In the genomic region with DNA sequence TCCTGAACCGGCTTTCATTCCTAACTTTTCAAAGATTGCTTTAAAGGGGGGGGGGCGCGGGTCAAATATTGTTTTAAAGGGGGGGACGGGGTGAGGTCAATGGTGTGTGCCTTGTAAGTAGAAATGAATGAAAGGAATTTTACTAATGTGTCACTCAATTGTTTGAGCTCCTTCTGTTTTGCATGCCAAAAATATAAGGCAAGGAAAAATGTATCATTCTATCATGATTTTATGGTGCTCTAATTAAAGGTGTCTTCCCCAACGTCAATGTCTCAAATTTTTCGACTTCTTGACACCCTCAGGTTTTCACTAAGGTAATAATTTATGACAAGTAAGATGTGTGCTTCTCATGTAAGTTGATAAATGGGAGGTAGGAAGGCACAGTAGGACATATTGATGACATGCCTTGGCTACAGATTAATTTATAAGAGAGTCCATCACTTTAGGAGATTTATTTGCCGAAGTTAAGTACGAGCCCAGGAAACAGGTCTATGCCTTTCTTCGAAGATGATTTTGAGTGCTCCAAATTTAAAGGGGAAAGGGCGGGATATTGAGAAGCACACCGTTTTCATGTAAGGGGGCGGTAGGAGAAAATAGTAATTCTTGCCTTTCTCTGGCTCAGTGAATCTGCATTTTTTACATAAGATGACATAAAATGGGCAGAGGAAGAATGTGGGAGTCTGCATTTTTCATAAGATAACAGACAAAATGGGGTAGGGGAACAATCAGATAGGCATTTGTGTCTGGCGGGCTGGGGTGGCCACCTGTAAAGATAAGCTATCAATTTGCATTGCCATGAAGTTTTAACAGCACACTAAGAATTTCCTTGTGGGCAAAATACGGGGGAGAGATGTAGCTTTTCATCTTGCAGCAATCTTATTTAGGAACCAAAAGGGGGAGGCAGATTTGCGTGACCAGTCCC, we compare ENCODE assay signal across 8 cellular contexts. TPM values are rescaled to one million over a fixed set of nuclear protein-coding genes. Genes with fewer than 3 reads are reported as not detected.
DNase-seq lines count a peak whose midpoint lies in the region; ATAC-seq lines count a peak whose summit lies in the region.

No MANE protein-coding gene starts in this region.

- H3K36me3 ChIP-seq in CD4-positive, alpha-beta memory T cell (ENCODE audit: insufficient read depth, low read length) = no peaks in the 10 kb centered on the region
- peaks cover 6% of the 10 kb centered on the region for H3K36me3 ChIP-seq in NT2/D1 (ENCODE audit: insufficient read depth, insufficient read length, low read length)
- H3K36me3 ChIP-seq in neuronal stem cell (replicated peaks in 1 of 2; ENCODE audit: control insufficient read depth in 2 of 2, insufficient read depth in 2 of 2, low read length in 2 of 2) = peaks cover 0 to 7% of the 10 kb centered on the region in 2 donors

- no peaks in the 10 kb centered on the region for H3K9me3 ChIP-seq in CD4-positive, alpha-beta memory T cell (ENCODE audit: control insufficient read depth in 1 of 2, low read length in 2 of 2)
- H3K9me3 ChIP-seq in NT2/D1 (ENCODE audit: insufficient read depth, low read length) (no peaks in the 10 kb centered on the region; the same call in 1 of the 2 replicates), neuronal stem cell (replicated peaks in 1 of 2; ENCODE audit: control insufficient read depth in 2 of 2, insufficient read depth in 1 of 2, low read depth in 1 of 2, low read length in 2 of 2) (no peaks in the 10 kb centered on the region)

- POLR2A ChIA-PET in CD4-positive, alpha-beta memory T cell (lab: Charles Lee; ENCODE audit: partially characterized antibody) = interaction anchor here (0.9 to 3.8 kb wide), 13 partner anchors 10 to 148 kb away, joined by 3 to 134 read pairs (median 6); a partner anchor contains a TSS

- H2BK120ac ChIP-seq in neuronal stem cell (ENCODE audit: low read depth, low read length) = no peak overlapping the region

- peak in 4 of 5 donors; percentile 1 to 11 (median 5) for DNase-seq in CD4-positive, alpha-beta memory T cell
- no peak for DNase-seq in NT2/D1 (ENCODE audit: low read depth, low spot score)
- DNase-seq in effector memory CD8-positive, alpha-beta T cell = no peak
- no peak for DNase-seq in neuronal stem cell (ENCODE audit: low spot score)
- DNase-seq in SKM-1 treated with dmso at 0.1 percent for 144 hours (lab: John Stamatoyannopoulos, UW; ENCODE audit: unreplicated experiment) = no peak
- DNase-seq in NCI-H82 (lab: John Stamatoyannopoulos, UW) = no peak

- no peak overlapping the region for H3K4ac ChIP-seq in neuronal stem cell (ENCODE audit: low read length)

- no peak for ATAC-seq in effector memory CD8-positive, alpha-beta T cell (replicated peaks)
- no peak for ATAC-seq in GM19035 (IDR thresholded peaks at IDR 0.05; ENCODE audit: unreplicated experiment)
- ATAC-seq in GM21381 (IDR thresholded peaks at IDR 0.05; ENCODE audit: unreplicated experiment) = no peak

- CTCF ChIA-PET in CD4-positive, alpha-beta memory T cell (lab: Charles Lee; ENCODE audit: partially characterized antibody) = interaction anchor here (1.2 to 3.6 kb wide), 9 partner anchors 11 to 141 kb away, joined by 3 to 29 read pairs (median 5); a partner anchor contains a TSS

- peaks cover 0 to 19% of the 10 kb centered on the region in 2 donors for H3K36me3 Mint-ChIP-seq in CD4-positive, alpha-beta memory T cell
- H3K36me3 Mint-ChIP-seq in effector memory CD8-positive, alpha-beta T cell (ENCODE audit: insufficient read depth) = peaks cover 17% of the 10 kb centered on the region

- H3K9me3 Mint-ChIP-seq in CD4-positive, alpha-beta memory T cell = no peaks in the 10 kb centered on the region
- H3K9me3 Mint-ChIP-seq in effector memory CD8-positive, alpha-beta T cell = no peaks in the 10 kb centered on the region

- H2BK12ac ChIP-seq in neuronal stem cell (ENCODE audit: low read length) = no peak overlapping the region

- no peak overlapping the region for H4K8ac ChIP-seq in neuronal stem cell (ENCODE audit: low read depth, low read length)

- H2BK15ac ChIP-seq in neuronal stem cell (ENCODE audit: low read length) = no peak overlapping the region

- H3K27ac ChIP-seq in CD4-positive, alpha-beta memory T cell (ENCODE audit: low read depth, low read length) = peak overlapping the region; percentile 95
- H3K27ac ChIP-seq in neuronal stem cell (replicated peaks; ENCODE audit: low read length) = no peak overlapping the region

- intact Hi-C loops in CD4-positive, alpha-beta memory T cell (cut with micrococcal nuclease) = loop anchor here (1.0 kb wide), 6 partner anchors 13 to 259 kb away; a partner anchor contains a TSS

- no peaks in the 10 kb centered on the region for H3K27me3 ChIP-seq in CD4-positive, alpha-beta memory T cell (ENCODE audit: insufficient read depth, low read length)
- H3K27me3 ChIP-seq in NT2/D1 (ENCODE audit: insufficient read depth, insufficient read length) (peaks cover 3% of the 10 kb centered on the region), neuronal stem cell (ENCODE audit: control insufficient read depth in 3 of 3, insufficient read depth in 3 of 3, low read depth in 1 of 3, low read length in 3 of 3) (peaks cover 0 to 5% (median 0%) of the 10 kb centered on the region in 3 experiments)

- no peak overlapping the region for H2BK5ac ChIP-seq in neuronal stem cell (ENCODE audit: low read length)

- H3K9ac ChIP-seq in NT2/D1 (ENCODE audit: insufficient read length, low read depth) (peak overlapping the region; percentile 84), neuronal stem cell (ENCODE audit: low read depth, low read length, poor library complexity) (no peak overlapping the region)

- H3K18ac ChIP-seq in neuronal stem cell (ENCODE audit: low read length) = no peak overlapping the region

- H3K27me3 Mint-ChIP-seq in CD4-positive, alpha-beta memory T cell = no peaks in the 10 kb centered on the region
- no peaks in the 10 kb centered on the region for H3K27me3 Mint-ChIP-seq in effector memory CD8-positive, alpha-beta T cell

- no peak overlapping the region for H3K14ac ChIP-seq in neuronal stem cell (ENCODE audit: low read length)

- peaks cover 41% of the 10 kb centered on the region for H3K4me1 ChIP-seq in CD4-positive, alpha-beta memory T cell (ENCODE audit: insufficient read depth, low read length)
- H3K4me1 ChIP-seq in NT2/D1 (ENCODE audit: insufficient read depth, insufficient read length) (peaks cover 3% of the 10 kb centered on the region), neuronal stem cell (ENCODE audit: control insufficient read depth in 2 of 2, insufficient read depth in 1 of 2, low read depth in 1 of 2, low read length in 2 of 2) (peaks cover 1 to 6% of the 10 kb centered on the region in 2 donors)

- peak overlapping the region; percentile 87 for H3K4me2 ChIP-seq in neuronal stem cell (ENCODE audit: insufficient read depth, low read length, poor library complexity, severe bottlenecking)

- no peak overlapping the region for H4K91ac ChIP-seq in neuronal stem cell (ENCODE audit: low read depth, low read length, poor library complexity)

- peaks cover 25 to 56% (median 40%) of the 10 kb centered on the region in 4 donors for H3K4me1 Mint-ChIP-seq in CD4-positive, alpha-beta memory T cell
- peaks cover 27 to 35% of the 10 kb centered on the region in 2 donors for H3K4me1 Mint-ChIP-seq in effector memory CD8-positive, alpha-beta T cell (ENCODE audit: low read depth in 2 of 2)

- peak overlapping the region; percentile 98 to 100 (median 99) for H3K4me3 Mint-ChIP-seq in CD4-positive, alpha-beta memory T cell
- H3K4me3 Mint-ChIP-seq in effector memory CD8-positive, alpha-beta T cell = peak overlapping the region; percentile 92 to 99

- H2AFZ ChIP-seq in neuronal stem cell (ENCODE audit: low read length) = peak overlapping the region; percentile 94

- peaks cover 4% of the 10 kb centered on the region for H3K79me1 ChIP-seq in neuronal stem cell (ENCODE audit: low read depth, low read length)

- WGBS in neuronal stem cell (ENCODE audit: extremely low coverage in 2 of 2, insufficient read length in 2 of 2, insufficient replicate concordance in 1 of 2), 2 donors = no CpG with 5 or more reads among the region's 15 CpGs

- peak overlapping the region; percentile 62 to 83 for H3K4me3 ChIP-seq in CD4-positive, alpha-beta memory T cell (ENCODE audit: low read length in 2 of 2)
- H3K4me3 ChIP-seq in NT2/D1 (ENCODE audit: insufficient read length, low read depth) (peak overlapping the region; percentile 78), neuronal stem cell (ENCODE audit: low read length in 2 of 2) (peak overlapping the region; percentile 77 to 80)

- no peak overlapping the region for H2AK5ac ChIP-seq in neuronal stem cell (ENCODE audit: low read depth, low read length)

- no peak overlapping the region for H3K23ac ChIP-seq in neuronal stem cell (ENCODE audit: low read depth, low read length, poor library complexity)

- peak overlapping the region; percentile 96 to 100 (median 99) for H3K27ac Mint-ChIP-seq in CD4-positive, alpha-beta memory T cell
- peak overlapping the region; percentile 96 to 99 for H3K27ac Mint-ChIP-seq in effector memory CD8-positive, alpha-beta T cell

RNA-seq across cellular contexts. Expression of a gene that starts 1.2 kb away (rescaled TPM):
- total RNA-seq in CD4-positive, alpha-beta memory T cell = 10 to 100 TPM; 59.4 to 66.3 TPM
- polyA plus RNA-seq in CD4-positive, alpha-beta memory T cell = 10 to 100 TPM; 15.3 to 27.6 TPM
- 20.0 TPM for polyA plus RNA-seq in neuronal stem cell (2013, experiment 1 of 2)
- polyA plus RNA-seq in neuronal stem cell (2013, experiment 2 of 2) = 19.5 TPM

Comparison
In these comparisons a context has a peak if more than half of its experiments do, and no peak if none do; other contexts are left out.
1. DNase-seq: peak in CD4-positive, alpha-beta memory T cell (4 of 5); none in NT2/D1 (single experiment), effector memory CD8-positive, alpha-beta T cell (0 of 3), neuronal stem cell (single experiment), SKM-1 treated with dmso at 0.1 percent for 144 hours (single experiment) and NCI-H82 (single experiment).
2. Peak in every context shown above with its lines, with median percentiles within 50 percentile points of each other: H3K4me3 ChIP-seq.